9 cellular contexts compared by ENCODE assay signal in the genomic region with DNA sequence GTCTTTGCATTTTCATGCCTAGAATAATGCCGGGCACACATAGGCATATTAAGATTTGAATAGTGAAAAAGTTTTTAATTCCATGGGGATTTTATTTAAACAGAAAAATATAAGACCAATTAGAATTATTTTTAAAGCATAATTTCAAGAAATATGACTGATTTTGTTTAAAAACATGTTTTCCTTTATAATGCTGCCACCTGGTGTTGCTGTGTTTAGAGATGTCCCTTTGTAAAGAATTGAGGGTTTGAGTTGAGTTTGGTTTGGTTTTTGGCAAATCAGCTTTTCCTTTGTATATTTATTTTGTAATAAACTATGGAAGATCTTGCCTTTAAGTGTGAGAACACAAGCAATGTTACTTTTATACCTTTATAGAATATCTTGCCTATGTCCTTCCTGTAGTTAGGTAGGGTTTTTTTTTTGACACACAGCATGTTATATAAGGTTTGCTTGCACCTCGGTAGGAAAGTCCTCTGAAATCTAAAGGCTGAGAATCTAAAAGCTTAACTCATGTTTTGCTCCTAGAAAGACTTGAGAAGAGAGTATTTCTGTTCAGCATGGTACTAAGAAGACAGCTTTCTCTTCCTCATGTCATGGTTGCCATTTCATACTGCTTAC. TPM values are rescaled to one million over a fixed set of nuclear protein-coding genes. Genes with fewer than 3 reads are reported as not detected.
A peak's percentile ranks its signal among the peaks of the same experiment; 100 is the strongest.
DNase-seq lines count a peak whose midpoint lies in the region; ATAC-seq and TF ChIP-seq lines count a peak whose summit lies in the region.
"Had no signal": no experiment of that assay in that cellular context is flagged by ENCODE, and none has a peak within 500 bp of the region (broad histone marks: within the 10 kb centered on the region; RNA-seq: fewer than 3 reads in every experiment).

No MANE protein-coding gene starts in this region.

- ATAC-seq in activated T-cell treated with anti-CD3 and anti-CD28 coated beads, Interleukin-2, amount 50 U/mL, for 72 hours (replicated peaks in 1 of 2): no peak
- ATAC-seq in T-helper 17 cell: no peak
- ATAC-seq in foreskin keratinocyte: no peak
- ATAC-seq in HG03196 (IDR thresholded peaks at IDR 0.05; ENCODE audit: unreplicated experiment): no peak

- intact Hi-C loops in thyroid gland (cut with DNase I): no loop called here

- no peaks in the 10 kb centered on the region for H3K9me3 Mint-ChIP-seq in activated T-cell treated with anti-CD3 and anti-CD28 coated beads, Interleukin-2, amount 50 U/mL, for 72 hours

- H3K27ac Mint-ChIP-seq in activated T-cell treated with anti-CD3 and anti-CD28 coated beads, Interleukin-2, amount 50 U/mL, for 72 hours: peak overlapping the region; percentile 96
- peak overlapping the region; percentile 65 for H3K27ac Mint-ChIP-seq in T-helper 17 cell

- no peak overlapping the region for H3K4me3 ChIP-seq in thyroid gland (replicated peaks in 1 of 3)

- peaks cover 25 to 40% of the 10 kb centered on the region in 2 donors for H3K36me3 ChIP-seq in thyroid gland

- H3K9me3 ChIP-seq in T-helper 17 cell (ENCODE audit: control insufficient read depth, low read length, poor library complexity, severe bottlenecking) (no peaks in the 10 kb centered on the region), thyroid gland (no peaks in the 10 kb centered on the region)

- no peak for TF ChIP-seq POLR2A in thyroid gland (IDR thresholded peaks at IDR 0.05)

- no peak overlapping the region for H3K27ac ChIP-seq in foreskin keratinocyte
- H3K27ac ChIP-seq in thyroid gland: peak overlapping the region in 2 of 3 donors; percentile 14 to 31

- WGBS in thyroid gland, 2 donors: 69 to 73% methylated on average over 2 of the region's 2 CpGs

- no peak overlapping the region for H3K4me3 Mint-ChIP-seq in activated T-cell treated with anti-CD3 and anti-CD28 coated beads, Interleukin-2, amount 50 U/mL, for 72 hours
- no peak overlapping the region for H3K4me3 Mint-ChIP-seq in T-helper 17 cell

- no peak for DNase-seq in activated T-cell treated with anti-CD3 and anti-CD28 coated beads, Interleukin-2, amount 50 U/mL, for 72 hours
- DNase-seq in activated T-cell treated with anti-CD3 and anti-CD28 coated beads for 4 hours (no peak), T-helper 17 cell (no peak), foreskin keratinocyte (no peak), thyroid gland (no peak), activated gamma-delta T cell (lab: John Stamatoyannopoulos, UW) (no peak), AG20443 (ENCODE audit: low spot score) (no peak)
- DNase-seq: NCI-H1930 had no signal

- H3K36me3 Mint-ChIP-seq in activated T-cell treated with anti-CD3 and anti-CD28 coated beads, Interleukin-2, amount 50 U/mL, for 72 hours (ENCODE audit: insufficient read depth in 2 of 2): peaks cover 40 to 80% of the 10 kb centered on the region in 2 donors
- H3K36me3 Mint-ChIP-seq in T-helper 17 cell (ENCODE audit: low read depth): peaks cover 8% of the 10 kb centered on the region

- H3K4me1 Mint-ChIP-seq in activated T-cell treated with anti-CD3 and anti-CD28 coated beads, Interleukin-2, amount 50 U/mL, for 72 hours (ENCODE audit: low read depth): peaks cover 57% of the 10 kb centered on the region
- peaks cover 17% of the 10 kb centered on the region for H3K4me1 Mint-ChIP-seq in T-helper 17 cell

- H3K27me3 Mint-ChIP-seq in activated T-cell treated with anti-CD3 and anti-CD28 coated beads, Interleukin-2, amount 50 U/mL, for 72 hours (ENCODE audit: low read depth): no peaks in the 10 kb centered on the region
- H3K27me3 Mint-ChIP-seq in T-helper 17 cell: no peaks in the 10 kb centered on the region

- no peaks in the 10 kb centered on the region for H3K4me1 ChIP-seq in foreskin keratinocyte
- H3K4me1 ChIP-seq in thyroid gland: peaks cover 0 to 4% of the 10 kb centered on the region in 2 donors

- peak; percentile 66 for TF ChIP-seq CTCF in foreskin keratinocyte (conservative IDR thresholded peaks at IDR 0.05)
- peak in 5 of 6 experiments; percentile 11 to 73 (median 46) for TF ChIP-seq CTCF in thyroid gland (IDR thresholded peaks at IDR 0.05)

- no peaks in the 10 kb centered on the region for H3K27me3 ChIP-seq in foreskin keratinocyte
- no peaks in the 10 kb centered on the region for H3K27me3 ChIP-seq in thyroid gland

RNA-seq across cellular contexts. Expression of a gene that starts 31.4 kb away (rescaled TPM):
- 1 to 10 TPM; 7.2 to 7.8 TPM for total RNA-seq in activated T-cell treated with anti-CD3 and anti-CD28 coated beads, Interleukin-2, amount 50 U/mL, for 72 hours
- total RNA-seq in T-helper 17 cell: 1 to 10 TPM; 3.3 to 4.3 TPM
- total RNA-seq in foreskin keratinocyte: 10.1 and 15.0 TPM in 2 replicates
- 4.8 and 8.7 TPM in 2 replicates for polyA plus RNA-seq in foreskin keratinocyte
- total RNA-seq in thyroid gland: 1 to 10 TPM; 4.8 to 8.9 (median 6.8) TPM

RNA-seq across cellular contexts. Expression of a gene that starts 35.6 kb away (rescaled TPM):
- total RNA-seq in activated T-cell treated with anti-CD3 and anti-CD28 coated beads, Interleukin-2, amount 50 U/mL, for 72 hours: 100 to 1,000 TPM; 283 to 343 TPM
- total RNA-seq in T-helper 17 cell (100 to 1,000 TPM; 175 to 204 TPM), foreskin keratinocyte (122 and 130 TPM in 2 replicates), thyroid gland (100 to 1,000 TPM; 137 to 295 (median 158) TPM)
- polyA plus RNA-seq in foreskin keratinocyte: 20.3 and 27.4 TPM in 2 replicates
